Comparison of ENCODE assay signal across 18 cellular contexts in genomic region chr10:49740346-49741107, GRCh38. TPM values are rescaled to one million over a fixed set of nuclear protein-coding genes. Genes with fewer than 3 reads are reported as not detected.
DNase-seq lines count a peak whose midpoint lies in the region; ATAC-seq and TF ChIP-seq lines count a peak whose summit lies in the region.
"Had no signal": no experiment of that assay in that cellular context is flagged by ENCODE, and none has a peak within 500 bp of the region (broad histone marks: within the 10 kb centered on the region; RNA-seq: fewer than 3 reads in every experiment).

No MANE protein-coding gene starts in this region.

- H3K27ac Mint-ChIP-seq in T-helper 17 cell, result no peak overlapping the region

- H3K27ac ChIP-seq in esophagus muscularis mucosa (replicated peaks in 1 of 4) (no peak overlapping the region), stomach (no peak overlapping the region)
- H3K27ac ChIP-seq: C4-2B, PC-9 had no signal

- TF ChIP-seq EP300 in esophagus muscularis mucosa (IDR thresholded peaks at IDR 0.05) (no peak), stomach (IDR thresholded peaks at IDR 0.05) (no peak)

- 98% methylated on average over 11 of the region's 16 CpGs for WGBS in esophagus muscularis mucosa
- WGBS in stomach, 5 donors, result 86 to 92% (median 89%) methylated on average over 11 to 16 of the region's 16 CpGs

- H3K36me3 Mint-ChIP-seq in T-helper 17 cell (ENCODE audit: low read depth), result no peaks in the 10 kb centered on the region

- TF ChIP-seq POLR2A in esophagus muscularis mucosa (IDR thresholded peaks at IDR 0.05; ENCODE audit: low read depth) (no peak), stomach (IDR thresholded peaks at IDR 0.05) (no peak)

- no peak for ATAC-seq in T-helper 17 cell
- ATAC-seq: Right ventricle myocardium inferior had no signal

- no peak overlapping the region for H3K4me3 ChIP-seq in esophagus muscularis mucosa
- no peak overlapping the region for H3K4me3 ChIP-seq in stomach
- H3K4me3 ChIP-seq: MG63, PC-9 had no signal

- TF ChIP-seq CTCF in esophagus muscularis mucosa (IDR thresholded peaks at IDR 0.05) (no peak), stomach (IDR thresholded peaks at IDR 0.05) (no peak)

- H3K36me3 ChIP-seq in esophagus muscularis mucosa, result no peaks in the 10 kb centered on the region
- H3K36me3 ChIP-seq in stomach, result no peaks in the 10 kb centered on the region
- H3K36me3 ChIP-seq: MG63 had no signal

- H3K4me3 Mint-ChIP-seq in T-helper 17 cell, result no peak overlapping the region

- H3K4me1 ChIP-seq in esophagus muscularis mucosa, result no peaks in the 10 kb centered on the region
- no peaks in the 10 kb centered on the region for H3K4me1 ChIP-seq in stomach

- intact Hi-C loops in esophagus muscularis mucosa (cut with DNase I), result no loop called here
- intact Hi-C loops in stomach (cut with DNase I; ENCODE audit: low total_unique reads), result no loop called here

- H3K9me3 ChIP-seq in esophagus muscularis mucosa (no peaks in the 10 kb centered on the region), stomach (no peaks in the 10 kb centered on the region), T-helper 17 cell (ENCODE audit: control insufficient read depth, low read length, poor library complexity, severe bottlenecking) (no peaks in the 10 kb centered on the region)
- H3K9me3 ChIP-seq: MG63 had no signal

- H3K27me3 ChIP-seq in esophagus muscularis mucosa (no peaks in the 10 kb centered on the region), stomach (no peaks in the 10 kb centered on the region)
- H3K27me3 ChIP-seq: MG63 had no signal

- DNase-seq in activated CD8-positive, alpha-beta memory T cell treated with anti-CD3 and anti-CD28 coated beads for 24 hours, result peak; percentile 37
- no peak for DNase-seq in activated CD8-positive, alpha-beta memory T cell treated with anti-CD3 and anti-CD28 coated beads, Interleukin-2, amount 50 U/mL, for 48 hours
- DNase-seq in RPMI7951 (ENCODE audit: low read depth) (peak; percentile 10), esophagus muscularis mucosa (ENCODE audit: extremely low spot score) (peak; percentile 81), stomach (peak; percentile 19), NCI-H748 treated with DMSO at 0.1 percent for 48 hours (lab: John Stamatoyannopoulos, UW) (no peak), kidney tubule cell (ENCODE audit: low spot score) (no peak), T-helper 17 cell (no peak)
- DNase-seq: COR-L47, GOT3, MG63, NCI-H1092 treated with DMSO at 0.1 percent for 48 hours, NCI-H1694 treated with DMSO at 0.1 percent for 48 hours, NCI-H446 treated with DMSO at 0.1 percent for 48 hours, NCI-H774, PC-9 had no signal

- H3K27me3 Mint-ChIP-seq in T-helper 17 cell, result peaks cover 11% of the 10 kb centered on the region

- H3K4me1 Mint-ChIP-seq in T-helper 17 cell, result peaks cover under 1% of the 10 kb centered on the region

RNA-seq across cellular contexts. Expression of gene OGDHL, which starts 21.6 kb away (rescaled TPM):
- not detected in 2 replicates for total RNA-seq in RPMI7951 (2014; rRNA removed; shearing (Covaris generic))
- total RNA-seq in esophagus muscularis mucosa, result 1 to 10 TPM in 2 of 4 donors, under 1 TPM in 2; 0.42 to 2.0 (median 0.95) TPM
- 10 to 100 TPM in 1 of 5 donors, 1 to 10 TPM in 3, not detected in 1; 3.7 to 26.8 (median 4.4) TPM for total RNA-seq in stomach
- under 1 TPM; 0.31 to 0.46 (median 0.45) TPM for polyA plus RNA-seq in stomach
- total RNA-seq in T-helper 17 cell, result not detected
- total RNA-seq: PC-9 had no signal

Comparison
In these comparisons a context has a peak if more than half of its experiments do, and no peak if none do; other contexts are left out.
1. DNase-seq: peak in activated CD8-positive, alpha-beta memory T cell treated with anti-CD3 and anti-CD28 coated beads for 24 hours (single experiment), RPMI7951 (single experiment), esophagus muscularis mucosa (single experiment) and stomach (single experiment); none in activated CD8-positive, alpha-beta memory T cell treated with anti-CD3 and anti-CD28 coated beads, Interleukin-2, amount 50 U/mL, for 48 hours (single experiment), NCI-H748 treated with DMSO at 0.1 percent for 48 hours (single experiment), kidney tubule cell (single experiment) and T-helper 17 cell (0 of 3).